In the genomic region with DNA sequence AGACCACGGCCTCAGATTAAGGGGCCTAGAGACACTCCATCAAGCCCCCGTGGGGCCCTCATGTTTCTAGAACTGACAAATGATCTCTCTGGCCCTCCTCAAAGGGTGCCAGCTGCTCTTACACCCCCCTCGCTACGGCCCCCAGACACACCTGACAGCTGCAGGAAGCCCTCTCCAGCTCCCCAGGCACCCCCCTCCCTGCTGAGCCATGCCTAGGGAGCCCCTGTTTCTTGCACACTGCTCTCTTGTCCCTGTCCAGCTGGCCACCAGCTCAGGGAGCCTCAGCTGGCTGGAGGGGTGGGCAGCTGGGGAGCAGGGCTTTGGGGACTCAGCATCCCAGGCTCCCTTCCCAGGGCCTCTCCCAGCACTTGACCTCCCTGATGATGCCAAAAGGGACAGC, we compare ENCODE assay signal across 1 cellular context.
TF ChIP-seq lines count a peak whose summit lies in the region.

No MANE protein-coding gene starts in this region.

TF ChIP-seq in IMR-90, 13 proteins besides CTCF, POLR2A, EP300 and RAD21 (continued from another document):
- TF ChIP-seq MAZ (IDR thresholded peaks at IDR 0.05; ENCODE audit: borderline replicate concordance, low read depth, low read length), result no peak
- no peak for TF ChIP-seq MXI1 (IDR thresholded peaks at IDR 0.05; ENCODE audit: borderline replicate concordance, low read depth, low read length)
TF ChIP-seq in IMR-90: peak in this region for 0.
